In the genomic region with DNA sequence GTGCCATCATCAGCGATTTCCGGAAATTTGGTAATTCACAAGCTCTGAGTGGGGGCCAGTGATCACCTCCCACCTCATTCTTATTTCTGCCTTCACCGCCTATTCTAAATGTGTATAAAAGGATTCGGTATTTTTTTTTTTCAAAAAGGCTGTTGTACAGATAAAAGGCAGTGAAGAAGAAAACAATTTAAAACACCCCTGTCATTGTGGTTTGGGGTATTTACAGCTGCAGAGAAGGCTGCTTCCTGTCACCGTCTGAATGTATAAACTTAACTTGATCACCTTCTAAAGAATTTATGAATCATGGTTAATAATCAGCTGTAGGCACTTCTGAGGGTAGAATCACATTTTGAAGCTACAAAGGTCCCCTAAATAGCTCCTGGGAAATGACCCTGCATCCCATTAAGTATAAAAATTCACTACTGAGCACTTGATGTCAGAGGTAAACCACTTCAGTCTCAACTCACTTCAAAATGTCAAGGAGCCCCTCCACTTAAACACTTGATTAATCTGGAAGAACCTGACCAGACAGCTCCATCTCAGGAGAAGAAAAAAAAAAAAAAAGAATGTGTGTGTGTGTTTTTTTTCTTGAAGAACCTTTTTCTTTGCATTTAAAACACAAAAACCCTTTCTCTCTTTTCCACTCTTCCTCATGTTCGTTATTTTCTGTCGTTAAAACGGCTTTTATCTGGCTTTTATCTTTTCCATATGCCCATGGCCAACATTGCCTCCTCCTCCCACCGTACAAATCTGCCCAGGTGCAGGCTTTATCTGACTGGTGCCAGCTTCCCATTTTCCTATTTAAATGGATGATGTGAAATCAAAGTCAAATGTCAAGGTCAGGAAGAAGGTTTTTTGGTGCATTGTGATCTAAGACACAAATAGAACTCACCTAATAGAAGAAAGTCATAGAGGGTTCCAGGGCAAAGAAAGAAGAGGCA, we compare ENCODE assay signal across 1 cellular context.
TF ChIP-seq lines count a peak whose summit lies in the region.

No MANE protein-coding gene starts in this region.

TF ChIP-seq in HepG2, 621 proteins besides CTCF, POLR2A, EP300 and RAD21 (continued from another document):
- TF ChIP-seq, protein P1, sequence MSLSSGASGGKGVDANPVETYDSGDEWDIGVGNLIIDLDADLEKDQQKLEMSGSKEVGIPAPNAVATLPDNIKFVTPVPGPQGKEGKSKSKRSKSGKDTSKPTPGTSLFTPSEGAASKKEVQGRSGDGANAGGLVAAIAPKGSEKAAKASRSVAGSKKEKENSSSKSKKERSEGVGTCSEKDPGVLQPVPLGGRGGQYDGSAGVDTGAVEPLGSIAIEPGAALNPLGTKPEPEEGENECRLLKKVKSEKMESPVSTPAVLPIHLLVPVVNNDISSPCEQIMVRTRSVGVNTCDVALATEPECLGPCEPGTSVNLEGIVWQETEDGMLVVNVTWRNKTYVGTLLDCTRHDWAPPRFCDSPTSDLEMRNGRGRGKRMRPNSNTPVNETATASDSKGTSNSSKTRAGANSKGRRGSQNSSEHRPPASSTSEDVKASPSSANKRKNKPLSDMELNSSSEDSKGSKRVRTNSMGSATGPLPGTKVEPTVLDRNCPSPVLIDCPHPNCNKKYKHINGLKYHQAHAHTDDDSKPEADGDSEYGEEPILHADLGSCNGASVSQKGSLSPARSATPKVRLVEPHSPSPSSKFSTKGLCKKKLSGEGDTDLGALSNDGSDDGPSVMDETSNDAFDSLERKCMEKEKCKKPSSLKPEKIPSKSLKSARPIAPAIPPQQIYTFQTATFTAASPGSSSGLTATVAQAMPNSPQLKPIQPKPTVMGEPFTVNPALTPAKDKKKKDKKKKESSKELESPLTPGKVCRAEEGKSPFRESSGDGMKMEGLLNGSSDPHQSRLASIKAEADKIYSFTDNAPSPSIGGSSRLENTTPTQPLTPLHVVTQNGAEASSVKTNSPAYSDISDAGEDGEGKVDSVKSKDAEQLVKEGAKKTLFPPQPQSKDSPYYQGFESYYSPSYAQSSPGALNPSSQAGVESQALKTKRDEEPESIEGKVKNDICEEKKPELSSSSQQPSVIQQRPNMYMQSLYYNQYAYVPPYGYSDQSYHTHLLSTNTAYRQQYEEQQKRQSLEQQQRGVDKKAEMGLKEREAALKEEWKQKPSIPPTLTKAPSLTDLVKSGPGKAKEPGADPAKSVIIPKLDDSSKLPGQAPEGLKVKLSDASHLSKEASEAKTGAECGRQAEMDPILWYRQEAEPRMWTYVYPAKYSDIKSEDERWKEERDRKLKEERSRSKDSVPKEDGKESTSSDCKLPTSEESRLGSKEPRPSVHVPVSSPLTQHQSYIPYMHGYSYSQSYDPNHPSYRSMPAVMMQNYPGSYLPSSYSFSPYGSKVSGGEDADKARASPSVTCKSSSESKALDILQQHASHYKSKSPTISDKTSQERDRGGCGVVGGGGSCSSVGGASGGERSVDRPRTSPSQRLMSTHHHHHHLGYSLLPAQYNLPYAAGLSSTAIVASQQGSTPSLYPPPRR (CRISPR knock-in tag; IDR thresholded peaks at IDR 0.05; ENCODE audit: borderline replicate concordance), result no peak
- TF ChIP-seq ZNF446 (CRISPR knock-in tag; IDR thresholded peaks at IDR 0.05) (no peak), ZSCAN22 (CRISPR knock-in tag; IDR thresholded peaks at IDR 0.05) (no peak), ETV6 (CRISPR knock-in tag; conservative IDR thresholded peaks at IDR 0.05) (no peak), KLF16 (CRISPR knock-in tag; IDR thresholded peaks at IDR 0.05) (no peak), TBP (CRISPR knock-in tag; IDR thresholded peaks at IDR 0.05) (no peak), CHD4 (IDR thresholded peaks at IDR 0.05; ENCODE audit: borderline replicate concordance, low read length) (no peak), ZNF569 (CRISPR knock-in tag; IDR thresholded peaks at IDR 0.05; ENCODE audit: borderline replicate concordance) (no peak)
- TF ChIP-seq, protein P2, sequence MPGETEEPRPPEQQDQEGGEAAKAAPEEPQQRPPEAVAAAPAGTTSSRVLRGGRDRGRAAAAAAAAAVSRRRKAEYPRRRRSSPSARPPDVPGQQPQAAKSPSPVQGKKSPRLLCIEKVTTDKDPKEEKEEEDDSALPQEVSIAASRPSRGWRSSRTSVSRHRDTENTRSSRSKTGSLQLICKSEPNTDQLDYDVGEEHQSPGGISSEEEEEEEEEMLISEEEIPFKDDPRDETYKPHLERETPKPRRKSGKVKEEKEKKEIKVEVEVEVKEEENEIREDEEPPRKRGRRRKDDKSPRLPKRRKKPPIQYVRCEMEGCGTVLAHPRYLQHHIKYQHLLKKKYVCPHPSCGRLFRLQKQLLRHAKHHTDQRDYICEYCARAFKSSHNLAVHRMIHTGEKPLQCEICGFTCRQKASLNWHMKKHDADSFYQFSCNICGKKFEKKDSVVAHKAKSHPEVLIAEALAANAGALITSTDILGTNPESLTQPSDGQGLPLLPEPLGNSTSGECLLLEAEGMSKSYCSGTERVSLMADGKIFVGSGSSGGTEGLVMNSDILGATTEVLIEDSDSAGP (CRISPR knock-in tag; IDR thresholded peaks at IDR 0.05; ENCODE audit: borderline replicate concordance), result no peak
